In the genomic region with DNA sequence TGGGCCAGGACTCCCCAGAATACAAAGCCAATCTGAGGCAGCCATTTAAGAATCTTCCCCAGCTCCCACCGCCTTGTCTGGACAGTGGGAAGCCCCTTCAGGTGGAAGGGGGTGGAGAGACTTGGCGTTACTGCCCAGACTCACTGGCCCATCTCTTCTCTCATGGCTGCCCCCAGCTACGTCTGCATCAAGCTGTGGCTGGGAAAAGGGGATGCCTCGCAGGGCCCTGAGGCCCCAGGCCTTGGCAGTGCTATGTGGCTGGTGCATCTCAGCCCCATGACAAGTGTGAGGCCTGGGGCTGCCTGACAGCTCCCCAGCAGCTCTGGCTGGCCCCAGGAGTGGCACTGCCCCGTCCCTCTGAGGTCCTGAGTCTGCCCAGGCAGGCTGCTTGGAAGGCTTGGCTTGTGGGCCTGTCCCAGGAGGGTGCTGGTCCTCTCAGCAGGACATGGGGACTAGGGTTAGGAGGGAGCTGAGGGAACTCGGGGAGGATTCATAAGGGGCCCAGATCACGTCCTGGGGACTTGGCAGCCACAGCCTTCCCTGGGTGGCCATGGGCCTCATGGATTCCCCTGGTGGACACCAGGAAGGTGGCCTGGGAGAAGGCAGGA, we compare ENCODE assay signal across 24 cellular contexts. TPM values are rescaled to one million over a fixed set of nuclear protein-coding genes. Genes with fewer than 3 reads are reported as not detected.
DNase-seq lines count a peak whose midpoint lies in the region; ATAC-seq and TF ChIP-seq lines count a peak whose summit lies in the region.
"Had no signal": no experiment of that assay in that cellular context is flagged by ENCODE, and none has a peak within 500 bp of the region (broad histone marks: within the 10 kb centered on the region; RNA-seq: fewer than 3 reads in every experiment).

No MANE protein-coding gene starts in this region.

- H3K4me3 ChIP-seq in ascending aorta (no peak overlapping the region), mammary epithelial cell (replicated peaks in 1 of 3; ENCODE audit: insufficient read depth in 1 of 3, low read depth in 2 of 3, low read length in 3 of 3) (no peak overlapping the region)
- H3K4me3 ChIP-seq: suprapubic skin had no signal

- TF ChIP-seq CTCF in ascending aorta (IDR thresholded peaks at IDR 0.05) (no peak), type B pancreatic cell (conservative IDR thresholded peaks at IDR 0.05) (no peak), mammary epithelial cell (conservative IDR thresholded peaks at IDR 0.05 in 1 of 2, IDR thresholded peaks at IDR 0.05 in 1 of 2; ENCODE audit: extremely low read depth in 1 of 2, insufficient read depth in 1 of 2, low read depth in 1 of 2, low read length in 2 of 2) (no peak)

- no peak overlapping the region for H3K4me2 ChIP-seq in mammary epithelial cell (ENCODE audit: insufficient read depth, low read depth, low read length)

- in situ Hi-C loops in mammary epithelial cell (cut with MboI; ENCODE audit: low sequenced_read_pairs in 2 of 2), result no loop called here

- H3K27me3 ChIP-seq in ascending aorta, result no peaks in the 10 kb centered on the region
- no peaks in the 10 kb centered on the region for H3K27me3 ChIP-seq in mammary epithelial cell (ENCODE audit: insufficient read depth, low read length)
- H3K27me3 ChIP-seq: suprapubic skin had no signal

- H3K36me3 Mint-ChIP-seq in natural killer cell treated with Interleukin-12 subunit alpha and Interleukin-12 subunit beta and Interleukin-15 and Interleukin-18, amount 100 ng/mL, for 72 hours, result no peaks in the 10 kb centered on the region
- no peaks in the 10 kb centered on the region for H3K36me3 Mint-ChIP-seq in type B pancreatic cell
- H3K36me3 Mint-ChIP-seq in stimulated activated naive B cell treated with anti-CD40 and anti-IgM and Interleukin-4, amounts not matched to agents 10 μg/mL and 1 μg/mL and 100 μg/mL, for 72 hours, result no peaks in the 10 kb centered on the region
- H3K36me3 Mint-ChIP-seq: activated naive CD8-positive, alpha-beta T cell treated with anti-CD3 and anti-CD28 coated beads, Interleukin-2, amount 10 ng/mL, durations not matched to agents 7 days and 5 days; memory B cell; naive B cell had no signal

- peak; percentile 50 for DNase-seq in activated CD8-positive, alpha-beta memory T cell treated with anti-CD3 and anti-CD28 coated beads for 24 hours
- DNase-seq in activated CD8-positive, alpha-beta memory T cell treated with anti-CD3 and anti-CD28 coated beads, Interleukin-2, amount 50 U/mL, for 4 hours, result no peak
- peak in 1 of 2 donors; percentile 59 for DNase-seq in ascending aorta (ENCODE audit: low spot score in 2 of 2)
- peak; percentile 45 for DNase-seq in natural killer cell treated with Interleukin-12 subunit alpha and Interleukin-12 subunit beta and Interleukin-15 and Interleukin-18, amount 100 ng/mL, for 72 hours (ENCODE audit: low spot score)
- peak; percentile 56 for DNase-seq in type B pancreatic cell (ENCODE audit: extremely low spot score, unreplicated experiment)
- DNase-seq in stimulated activated naive B cell treated with anti-CD40 and anti-IgM and Interleukin-4, amounts not matched to agents 10 μg/mL and 1 μg/mL and 100 μg/mL, for 72 hours, result no peak
- DNase-seq in mammary epithelial cell, result no peak
- DNase-seq: 8988T; activated naive CD8-positive, alpha-beta T cell treated with anti-CD3 and anti-CD28 coated beads, Interleukin-2, amount 10 ng/mL, durations not matched to agents 7 days and 5 days; effector memory CD8-positive, alpha-beta T cell; kidney glomerular epithelial cell; naive B cell; NCI-H1048; NCI-H2081; NCI-H345; OCI-M1; SHP77 had no signal

- peak overlapping the region; percentile 96 to 98 for H3K27ac ChIP-seq in ascending aorta
- H3K27ac ChIP-seq in mammary epithelial cell (ENCODE audit: insufficient read depth, low read depth, low read length), result no peak overlapping the region
- H3K27ac ChIP-seq: parathyroid adenoma, suprapubic skin had no signal

- no peaks in the 10 kb centered on the region for H3K4me1 Mint-ChIP-seq in natural killer cell treated with Interleukin-12 subunit alpha and Interleukin-12 subunit beta and Interleukin-15 and Interleukin-18, amount 100 ng/mL, for 72 hours (ENCODE audit: low read depth in 2 of 2)
- H3K4me1 Mint-ChIP-seq in type B pancreatic cell (ENCODE audit: unreplicated experiment), result peaks cover 8% of the 10 kb centered on the region
- no peaks in the 10 kb centered on the region for H3K4me1 Mint-ChIP-seq in stimulated activated naive B cell treated with anti-CD40 and anti-IgM and Interleukin-4, amounts not matched to agents 10 μg/mL and 1 μg/mL and 100 μg/mL, for 72 hours
- H3K4me1 Mint-ChIP-seq: activated naive CD8-positive, alpha-beta T cell treated with anti-CD3 and anti-CD28 coated beads, Interleukin-2, amount 10 ng/mL, durations not matched to agents 7 days and 5 days; naive B cell had no signal

- H3K9ac ChIP-seq in mammary epithelial cell (ENCODE audit: insufficient read depth, low read length), result no peak overlapping the region
- H3K9ac ChIP-seq: parathyroid adenoma had no signal

- BruUV-seq in mammary epithelial cell (replicated peaks; lab: Mats Ljungman, UMichigan), result no TSS peak

- dilution Hi-C loops in mammary epithelial cell (cut with HindIII; ENCODE audit: low sequenced_read_pairs), result loop anchor here (5.0 kb wide), 1 partner anchor 47 kb away; no protein-coding TSS in a partner anchor

- no peak overlapping the region for H3K4me3 Mint-ChIP-seq in natural killer cell treated with Interleukin-12 subunit alpha and Interleukin-12 subunit beta and Interleukin-15 and Interleukin-18, amount 100 ng/mL, for 72 hours
- H3K4me3 Mint-ChIP-seq in type B pancreatic cell, result no peak overlapping the region
- H3K4me3 Mint-ChIP-seq in stimulated activated naive B cell treated with anti-CD40 and anti-IgM and Interleukin-4, amounts not matched to agents 10 μg/mL and 1 μg/mL and 100 μg/mL, for 72 hours, result no peak overlapping the region
- H3K4me3 Mint-ChIP-seq: activated naive CD8-positive, alpha-beta T cell treated with anti-CD3 and anti-CD28 coated beads, Interleukin-2, amount 10 ng/mL, durations not matched to agents 7 days and 5 days; activated T-helper 1 cell treated with anti-CD3 and anti-CD28 coated beads, Interleukin-12 subunit alpha, Interleukin-12 subunit beta, Interleukin-2, Interleukin-4 antibody, amounts not matched to agents 30 ng/mL and 10 ng/mL and 1 ng/mL, durations not matched to agents 14 hours and 24 hours and 36 hours; effector memory CD8-positive, alpha-beta T cell; memory B cell; naive B cell had no signal

- H3K36me3 ChIP-seq in ascending aorta (peaks cover 14 to 37% of the 10 kb centered on the region in 2 donors), mammary epithelial cell (ENCODE audit: insufficient read depth, low read length) (no peaks in the 10 kb centered on the region)
- H3K36me3 ChIP-seq: suprapubic skin had no signal

- no peak overlapping the region for H2AFZ ChIP-seq in mammary epithelial cell (ENCODE audit: low read depth, low read length)
- H2AFZ ChIP-seq: parathyroid adenoma had no signal

- H3K27me3 Mint-ChIP-seq in natural killer cell treated with Interleukin-12 subunit alpha and Interleukin-12 subunit beta and Interleukin-15 and Interleukin-18, amount 100 ng/mL, for 72 hours, result peaks cover 0 to 4% of the 10 kb centered on the region in 2 donors
- no peaks in the 10 kb centered on the region for H3K27me3 Mint-ChIP-seq in type B pancreatic cell
- H3K27me3 Mint-ChIP-seq in stimulated activated naive B cell treated with anti-CD40 and anti-IgM and Interleukin-4, amounts not matched to agents 10 μg/mL and 1 μg/mL and 100 μg/mL, for 72 hours, result peaks cover 4 to 7% of the 10 kb centered on the region in 2 donors
- H3K27me3 Mint-ChIP-seq: activated naive CD8-positive, alpha-beta T cell treated with anti-CD3 and anti-CD28 coated beads, Interleukin-2, amount 10 ng/mL, durations not matched to agents 7 days and 5 days had no signal

- H3K27ac Mint-ChIP-seq in natural killer cell treated with Interleukin-12 subunit alpha and Interleukin-12 subunit beta and Interleukin-15 and Interleukin-18, amount 100 ng/mL, for 72 hours, result no peak overlapping the region
- H3K27ac Mint-ChIP-seq in type B pancreatic cell, result no peak overlapping the region
- no peak overlapping the region for H3K27ac Mint-ChIP-seq in stimulated activated naive B cell treated with anti-CD40 and anti-IgM and Interleukin-4, amounts not matched to agents 10 μg/mL and 1 μg/mL and 100 μg/mL, for 72 hours
- H3K27ac Mint-ChIP-seq: activated naive CD8-positive, alpha-beta T cell treated with anti-CD3 and anti-CD28 coated beads, Interleukin-2, amount 10 ng/mL, durations not matched to agents 7 days and 5 days; activated T-helper 1 cell treated with anti-CD3 and anti-CD28 coated beads, Interleukin-12 subunit alpha, Interleukin-12 subunit beta, Interleukin-2, Interleukin-4 antibody, amounts not matched to agents 30 ng/mL and 10 ng/mL and 1 ng/mL, durations not matched to agents 14 hours and 24 hours and 36 hours; effector memory CD8-positive, alpha-beta T cell; memory B cell had no signal

- CTCF ChIA-PET in mammary epithelial cell (lab: Charles Lee; ENCODE audit: low non-redundant PET), result no interaction called here

- H3K4me1 ChIP-seq in ascending aorta (peaks cover 24 to 42% of the 10 kb centered on the region in 2 donors), mammary epithelial cell (ENCODE audit: insufficient read depth, low read length) (peaks cover 7% of the 10 kb centered on the region)
- H3K4me1 ChIP-seq: parathyroid adenoma had no signal

- 62% methylated on average over 6 of the region's 7 CpGs for WGBS in mammary epithelial cell (ENCODE audit: low coverage, missing lambda C conversion rate)

- H3K9me3 Mint-ChIP-seq in natural killer cell treated with Interleukin-12 subunit alpha and Interleukin-12 subunit beta and Interleukin-15 and Interleukin-18, amount 100 ng/mL, for 72 hours, result no peaks in the 10 kb centered on the region
- H3K9me3 Mint-ChIP-seq in type B pancreatic cell, result no peaks in the 10 kb centered on the region
- H3K9me3 Mint-ChIP-seq in stimulated activated naive B cell treated with anti-CD40 and anti-IgM and Interleukin-4, amounts not matched to agents 10 μg/mL and 1 μg/mL and 100 μg/mL, for 72 hours, result no peaks in the 10 kb centered on the region
- H3K9me3 Mint-ChIP-seq: activated T-helper 1 cell treated with anti-CD3 and anti-CD28 coated beads, Interleukin-12 subunit alpha, Interleukin-12 subunit beta, Interleukin-2, Interleukin-4 antibody, amounts not matched to agents 30 ng/mL and 10 ng/mL and 1 ng/mL, durations not matched to agents 14 hours and 24 hours and 36 hours; effector memory CD8-positive, alpha-beta T cell; memory B cell; naive B cell had no signal

- intact Hi-C loops in ascending aorta (cut with DNase I), result loop anchor here (5.0 kb wide), 2 partner anchors 187 to 373 kb away; partner anchors contain the start of gene ZXDC
- intact Hi-C loops in mammary epithelial cell (cut with micrococcal nuclease), result no loop called here

- ATAC-seq in natural killer cell treated with Interleukin-12 subunit alpha and Interleukin-12 subunit beta and Interleukin-15 and Interleukin-18, amount 100 ng/mL, for 72 hours, result no peak
- no peak for ATAC-seq in GM18858 (IDR thresholded peaks at IDR 0.05; ENCODE audit: unreplicated experiment)
- ATAC-seq in stimulated activated naive B cell treated with anti-CD40 and anti-IgM and Interleukin-4, amounts not matched to agents 10 μg/mL and 1 μg/mL and 100 μg/mL, for 72 hours (replicated peaks), result no peak
- ATAC-seq: activated CD4-positive, CD25-positive, alpha-beta regulatory T cell treated with anti-CD3 and anti-CD28 coated beads, Interleukin-2, amount 50 U/mL, for 24 hours; effector memory CD8-positive, alpha-beta T cell; esophagus mucosa had no signal

- H3K9me3 ChIP-seq in ascending aorta (no peaks in the 10 kb centered on the region), mammary epithelial cell (replicated peaks; ENCODE audit: insufficient read depth, low read length) (no peaks in the 10 kb centered on the region)
- H3K9me3 ChIP-seq: suprapubic skin had no signal

- no peaks in the 10 kb centered on the region for H3K79me2 ChIP-seq in mammary epithelial cell (ENCODE audit: insufficient read depth, low read length)
- H3K79me2 ChIP-seq: parathyroid adenoma had no signal

- no peaks in the 10 kb centered on the region for H4K20me1 ChIP-seq in mammary epithelial cell (ENCODE audit: insufficient read depth, low read length)

RNA-seq across cellular contexts. Expression of gene SLC41A3, which starts 20.2 kb away (rescaled TPM):
- total RNA-seq in ascending aorta (111 TPM), type B pancreatic cell (ENCODE audit: low replicate concordance) (53.6 and 56.4 TPM in 2 replicates), mammary epithelial cell (10 to 100 TPM; 25.1 to 43.0 TPM)
- 10 to 100 TPM; 30.4 to 36.4 TPM for total RNA-seq in natural killer cell treated with Interleukin-12 subunit alpha and Interleukin-12 subunit beta and Interleukin-15 and Interleukin-18, amount 100 ng/mL, for 72 hours
- polyA plus RNA-seq in mammary epithelial cell, result 43.6 TPM
- polyA minus RNA-seq in mammary epithelial cell, result 43.8 TPM

Comparison
In these comparisons a context has a peak if more than half of its experiments do, and no peak if none do; other contexts are left out.
1. DNase-seq: peak in activated CD8-positive, alpha-beta memory T cell treated with anti-CD3 and anti-CD28 coated beads for 24 hours (single experiment), natural killer cell treated with Interleukin-12 subunit alpha and Interleukin-12 subunit beta and Interleukin-15 and Interleukin-18, amount 100 ng/mL, for 72 hours (single experiment) and type B pancreatic cell (single experiment); none in activated CD8-positive, alpha-beta memory T cell treated with anti-CD3 and anti-CD28 coated beads, Interleukin-2, amount 50 U/mL, for 4 hours (single experiment), stimulated activated naive B cell treated with anti-CD40 and anti-IgM and Interleukin-4, amounts not matched to agents 10 μg/mL and 1 μg/mL and 100 μg/mL, for 72 hours (single experiment) and mammary epithelial cell (single experiment).